ENCODE assay signal across 8 cellular contexts in genomic region chr12:31324116-31324844, GRCh38. TPM values are rescaled to one million over a fixed set of nuclear protein-coding genes. Genes with fewer than 3 reads are reported as not detected.
DNase-seq lines count a peak whose midpoint lies in the region; ATAC-seq and TF ChIP-seq lines count a peak whose summit lies in the region.

No MANE protein-coding gene starts in this region.

- in situ Hi-C loops in GM18951 (cut with MboI; ENCODE audit: low sequenced_read_pairs, unreplicated experiment), result no loop called here

- no peaks in the 10 kb centered on the region for H3K9me3 Mint-ChIP-seq in activated T-helper 17 cell treated with anti-CD3 and anti-CD28 coated beads, Interleukin-2, amount 50 U/mL, for 72 hours
- H3K9me3 Mint-ChIP-seq in neural crest cell, result no peaks in the 10 kb centered on the region

- H3K27ac Mint-ChIP-seq in activated T-helper 17 cell treated with anti-CD3 and anti-CD28 coated beads, Interleukin-2, amount 50 U/mL, for 72 hours, result peak overlapping the region; percentile 97
- H3K27ac Mint-ChIP-seq in neural crest cell (ENCODE audit: unreplicated experiment), result peak overlapping the region; percentile 98

- no peaks in the 10 kb centered on the region for H3K9me3 ChIP-seq in BE2C
- no peaks in the 10 kb centered on the region for H3K9me3 ChIP-seq in Peyer's patch
- no peaks in the 10 kb centered on the region for H3K9me3 ChIP-seq in stomach

- DNase-seq in BE2C (peak; percentile 84), Peyer's patch (peak; percentile 70 to 89 (median 85)), fibroblast of the aortic adventitia (ENCODE audit: low read depth) (peak; percentile 66), neural crest cell (ENCODE audit: low read depth, low spot score) (peak; percentile 58), stomach (peak; percentile 83)

- H3K36me3 ChIP-seq in BE2C, result peaks cover 13% of the 10 kb centered on the region
- no peaks in the 10 kb centered on the region for H3K36me3 ChIP-seq in Peyer's patch
- no peaks in the 10 kb centered on the region for H3K36me3 ChIP-seq in stomach

- ATAC-seq in HG03460 (IDR thresholded peaks at IDR 0.05; ENCODE audit: unreplicated experiment), result peak; percentile 28
- ATAC-seq in activated T-helper 17 cell treated with anti-CD3 and anti-CD28 coated beads, Interleukin-2, amount 50 U/mL, for 72 hours (replicated peaks), result peak; percentile 41

- peak overlapping the region; percentile 93 for H3K4me3 Mint-ChIP-seq in activated T-helper 17 cell treated with anti-CD3 and anti-CD28 coated beads, Interleukin-2, amount 50 U/mL, for 72 hours
- H3K4me3 Mint-ChIP-seq in neural crest cell, result peak overlapping the region; percentile 98

- intact Hi-C loops in stomach (cut with DNase I; ENCODE audit: low total_unique reads), result no loop called here

- TF ChIP-seq EP300 in stomach (IDR thresholded peaks at IDR 0.05), result no peak

- no peaks in the 10 kb centered on the region for H3K27me3 Mint-ChIP-seq in activated T-helper 17 cell treated with anti-CD3 and anti-CD28 coated beads, Interleukin-2, amount 50 U/mL, for 72 hours
- peaks cover 5% of the 10 kb centered on the region for H3K27me3 Mint-ChIP-seq in neural crest cell (ENCODE audit: low read depth)

- H3K4me1 ChIP-seq in BE2C (peaks cover 16% of the 10 kb centered on the region), Peyer's patch (peaks cover 0 to 12% (median 6%) of the 10 kb centered on the region in 4 donors), stomach (peaks cover 0 to 48% (median 20%) of the 10 kb centered on the region in 4 donors)

- peaks cover 70% of the 10 kb centered on the region for H3K36me3 Mint-ChIP-seq in activated T-helper 17 cell treated with anti-CD3 and anti-CD28 coated beads, Interleukin-2, amount 50 U/mL, for 72 hours (ENCODE audit: low read depth)
- H3K36me3 Mint-ChIP-seq in neural crest cell (ENCODE audit: low read depth), result peaks cover 3% of the 10 kb centered on the region

- WGBS in stomach, 5 donors, result 0 to 1% (median 0%) methylated on average over 19 to 81 of the region's 81 CpGs

- H3K27ac ChIP-seq in Peyer's patch (peak overlapping the region; percentile 86 to 96 (median 93)), stomach (peak overlapping the region; percentile 86 to 96 (median 94))

- peak; percentile 15 for TF ChIP-seq POLR2A in GM18951 (IDR thresholded peaks at IDR 0.05; ENCODE audit: extremely low read depth, insufficient read depth, insufficient read length)
- TF ChIP-seq POLR2A in Peyer's patch (IDR thresholded peaks at IDR 0.05), result peak in 1 of 2 donors; percentile 43
- TF ChIP-seq POLR2A in stomach (IDR thresholded peaks at IDR 0.05), result no peak

- TF ChIP-seq CTCF in BE2C (IDR thresholded peaks at IDR 0.05; ENCODE audit: low read depth, low read length), result 0 out of 2 replicates have a peak, but pooled peaks have one; percentile 3
- TF ChIP-seq CTCF in Peyer's patch (IDR thresholded peaks at IDR 0.05), result peak in 2 of 6 experiments; percentile 10 to 26
- no peak for TF ChIP-seq CTCF in fibroblast of the aortic adventitia (IDR thresholded peaks at IDR 0.05; ENCODE audit: insufficient read depth, low read length)
- TF ChIP-seq CTCF in neural crest cell (conservative IDR thresholded peaks at IDR 0.05), result peak; percentile 55
- no peak for TF ChIP-seq CTCF in stomach (IDR thresholded peaks at IDR 0.05)

- peak overlapping the region; percentile 99 for H3K4me3 ChIP-seq in BE2C (ENCODE audit: low read depth, low read length)
- peak overlapping the region; percentile 67 to 89 (median 82) for H3K4me3 ChIP-seq in Peyer's patch
- peak overlapping the region; percentile 91 for H3K4me3 ChIP-seq in fibroblast of the aortic adventitia (ENCODE audit: low read depth, low read length)
- peak overlapping the region; percentile 73 to 80 (median 78) for H3K4me3 ChIP-seq in stomach

- H3K4me1 Mint-ChIP-seq in activated T-helper 17 cell treated with anti-CD3 and anti-CD28 coated beads, Interleukin-2, amount 50 U/mL, for 72 hours, result peaks cover 29% of the 10 kb centered on the region
- H3K4me1 Mint-ChIP-seq in neural crest cell, result peaks cover 49% of the 10 kb centered on the region

- peaks cover 4% of the 10 kb centered on the region for H3K27me3 ChIP-seq in BE2C
- H3K27me3 ChIP-seq in Peyer's patch, result no peaks in the 10 kb centered on the region
- no peaks in the 10 kb centered on the region for H3K27me3 ChIP-seq in stomach

RNA-seq across cellular contexts. Expression of gene SINHCAF, which starts 1.7 kb away (rescaled TPM):
- 149 TPM for polyA plus RNA-seq in BE2C (2012; ENCODE audit: insufficient read depth, insufficient read length, low read depth)
- 100 to 1,000 TPM in 1 of 4 donors, 10 to 100 TPM in 3; 39.9 to 109 (median 53.7) TPM for total RNA-seq in Peyer's patch
- total RNA-seq in activated T-helper 17 cell treated with anti-CD3 and anti-CD28 coated beads, Interleukin-2, amount 50 U/mL, for 72 hours, result 100 to 1,000 TPM; 160 to 222 TPM
- total RNA-seq in fibroblast of the aortic adventitia (ENCODE audit: low replicate concordance), result 4.4 and 14.9 TPM in 2 replicates
- total RNA-seq in neural crest cell, result 176 and 187 TPM in 2 replicates
- 10 to 100 TPM; 17.5 to 93.5 (median 34.5) TPM for total RNA-seq in stomach
- polyA plus RNA-seq in stomach, result 10 to 100 TPM; 19.1 to 24.3 (median 20.8) TPM

Comparison
In these comparisons a context has a peak if more than half of its experiments do, and no peak if none do; other contexts are left out.
1. Peak in every context shown above with its lines: DNase-seq, ATAC-seq, H3K4me3 ChIP-seq and H3K27ac ChIP-seq.
2. CTCF ChIP-seq: peak in BE2C (single experiment) and neural crest cell (single experiment); none in fibroblast of the aortic adventitia (single experiment) and stomach (0 of 7).